In the genomic region with DNA sequence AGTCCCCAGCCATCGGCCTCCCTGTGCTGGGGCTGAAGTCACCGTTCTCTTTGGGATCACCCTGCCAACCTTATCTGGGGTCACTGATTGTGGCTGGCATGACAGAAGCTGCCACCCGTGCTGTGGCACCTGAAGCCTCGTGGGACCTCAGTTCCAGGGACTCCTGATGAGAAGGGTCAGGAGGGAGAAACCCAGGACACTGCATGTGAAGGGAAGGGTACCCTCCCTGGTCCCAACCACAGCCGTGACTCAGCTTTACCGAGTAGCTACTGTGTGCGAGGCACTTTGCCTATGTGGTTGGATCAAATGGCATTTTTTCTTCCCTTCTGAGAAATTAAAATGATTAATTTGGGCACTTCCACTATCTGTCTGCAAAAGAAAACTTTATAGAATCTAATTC, we compare ENCODE assay signal across 1 cellular context.
TF ChIP-seq lines count a peak whose summit lies in the region.

No MANE protein-coding gene starts in this region.

TF ChIP-seq in IMR-90, 13 proteins besides CTCF, POLR2A, EP300 and RAD21 (continued from another document):
- TF ChIP-seq MAFK (IDR thresholded peaks at IDR 0.05; ENCODE audit: low read depth, low read length) (no peak), RCOR1 (IDR thresholded peaks at IDR 0.05; ENCODE audit: insufficient replicate concordance, low read length) (no peak), MXI1 (IDR thresholded peaks at IDR 0.05; ENCODE audit: borderline replicate concordance, low read depth, low read length) (no peak), CHD1 (IDR thresholded peaks at IDR 0.05; ENCODE audit: low read depth, low read length) (no peak), RFX5 (IDR thresholded peaks at IDR 0.05; ENCODE audit: low read depth, low read length) (no peak), FOS (IDR thresholded peaks at IDR 0.05; ENCODE audit: low read depth, low read length) (no peak), MAZ (IDR thresholded peaks at IDR 0.05; ENCODE audit: borderline replicate concordance, low read depth, low read length) (no peak)
- TF ChIP-seq, protein P1, sequence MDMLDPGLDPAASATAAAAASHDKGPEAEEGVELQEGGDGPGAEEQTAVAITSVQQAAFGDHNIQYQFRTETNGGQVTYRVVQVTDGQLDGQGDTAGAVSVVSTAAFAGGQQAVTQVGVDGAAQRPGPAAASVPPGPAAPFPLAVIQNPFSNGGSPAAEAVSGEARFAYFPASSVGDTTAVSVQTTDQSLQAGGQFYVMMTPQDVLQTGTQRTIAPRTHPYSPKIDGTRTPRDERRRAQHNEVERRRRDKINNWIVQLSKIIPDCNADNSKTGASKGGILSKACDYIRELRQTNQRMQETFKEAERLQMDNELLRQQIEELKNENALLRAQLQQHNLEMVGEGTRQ (IDR thresholded peaks at IDR 0.05; ENCODE audit: low read depth, low read length): no peak
- TF ChIP-seq, protein P2, sequence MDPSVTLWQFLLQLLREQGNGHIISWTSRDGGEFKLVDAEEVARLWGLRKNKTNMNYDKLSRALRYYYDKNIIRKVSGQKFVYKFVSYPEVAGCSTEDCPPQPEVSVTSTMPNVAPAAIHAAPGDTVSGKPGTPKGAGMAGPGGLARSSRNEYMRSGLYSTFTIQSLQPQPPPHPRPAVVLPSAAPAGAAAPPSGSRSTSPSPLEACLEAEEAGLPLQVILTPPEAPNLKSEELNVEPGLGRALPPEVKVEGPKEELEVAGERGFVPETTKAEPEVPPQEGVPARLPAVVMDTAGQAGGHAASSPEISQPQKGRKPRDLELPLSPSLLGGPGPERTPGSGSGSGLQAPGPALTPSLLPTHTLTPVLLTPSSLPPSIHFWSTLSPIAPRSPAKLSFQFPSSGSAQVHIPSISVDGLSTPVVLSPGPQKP (IDR thresholded peaks at IDR 0.05; ENCODE audit: borderline replicate concordance, low read depth, low read length): no peak
